In genomic region chr16:85634747-85635544, GRCh38 we compare ENCODE assay signal across 15 cellular contexts. TPM values are rescaled to one million over a fixed set of nuclear protein-coding genes. Genes with fewer than 3 reads are reported as not detected.
DNase-seq lines count a peak whose midpoint lies in the region; ATAC-seq and TF ChIP-seq lines count a peak whose summit lies in the region.
"Had no signal": no experiment of that assay in that cellular context is flagged by ENCODE, and none has a peak within 500 bp of the region (broad histone marks: within the 10 kb centered on the region; RNA-seq: fewer than 3 reads in every experiment).

No MANE protein-coding gene starts in this region.

- no peaks in the 10 kb centered on the region for H3K9me3 Mint-ChIP-seq in neural progenitor cell
- peaks cover 6% of the 10 kb centered on the region for H3K9me3 Mint-ChIP-seq in activated naive CD4-positive, alpha-beta T cell treated with anti-CD3 and anti-CD28 coated beads, Interleukin-2, amount 10 ng/mL, durations not matched to agents 7 days and 5 days
- H3K9me3 Mint-ChIP-seq: natural killer cell treated with Interleukin-12 subunit alpha and Interleukin-12 subunit beta and Interleukin-15 and Interleukin-18, amount 100 ng/mL, for 72 hours had no signal

- H3K36me3 ChIP-seq in body of pancreas (replicated peaks in 1 of 2; ENCODE audit: insufficient read depth in 1 of 2, low read depth in 2 of 2): no peaks in the 10 kb centered on the region
- H3K36me3 ChIP-seq in neural progenitor cell: no peaks in the 10 kb centered on the region
- H3K36me3 ChIP-seq: transverse colon had no signal

- peaks cover 96% of the 10 kb centered on the region for H3K4me1 ChIP-seq in body of pancreas
- H3K4me1 ChIP-seq in neural progenitor cell: peaks cover 3% of the 10 kb centered on the region

- no peak overlapping the region for H3K4me3 ChIP-seq in HFF-Myc (replicated peaks; ENCODE audit: low read depth, low read length)
- H3K4me3 ChIP-seq in body of pancreas: no peak overlapping the region
- H3K4me3 ChIP-seq in neural progenitor cell: no peak overlapping the region
- H3K4me3 ChIP-seq: left lung, transverse colon had no signal

- H3K27me3 ChIP-seq in body of pancreas (no peaks in the 10 kb centered on the region), neural progenitor cell (no peaks in the 10 kb centered on the region)
- H3K27me3 ChIP-seq: left lung, transverse colon had no signal

- H3K27ac ChIP-seq in body of pancreas: peak overlapping the region; percentile 74 to 81 (median 76)
- H3K27ac ChIP-seq in neural progenitor cell: no peak overlapping the region
- H3K27ac ChIP-seq: KMS-11, left lung, transverse colon had no signal

- peak; percentile 33 for TF ChIP-seq CTCF in HFF-Myc (IDR thresholded peaks at IDR 0.05; ENCODE audit: low read depth, low read length, missing control alignments)
- TF ChIP-seq CTCF in body of pancreas (IDR thresholded peaks at IDR 0.05): peak in 3 of 7 experiments; percentile 15 to 31 (median 26)
- TF ChIP-seq CTCF in neural progenitor cell (IDR thresholded peaks at IDR 0.05): peak; percentile 54

- no peak overlapping the region for H3K4me2 ChIP-seq in neural progenitor cell
- H3K4me2 ChIP-seq: KMS-11 had no signal

- CTCF ChIA-PET in activated naive CD4-positive, alpha-beta T cell treated with anti-CD3 and anti-CD28 coated beads, Interleukin-2, amount 10 ng/mL, durations not matched to agents 7 days and 5 days (lab: Charles Lee): interaction anchor here (1.4 kb wide), 1 partner anchor 18 kb away, joined by 4 read pairs; no protein-coding TSS in a partner anchor

- TF ChIP-seq POLR2A in body of pancreas (IDR thresholded peaks at IDR 0.05): no peak

- H3K9ac ChIP-seq in neural progenitor cell: no peak overlapping the region
- H3K9ac ChIP-seq: KMS-11 had no signal

- peaks cover 4% of the 10 kb centered on the region for H3K27me3 Mint-ChIP-seq in neural progenitor cell (ENCODE audit: insufficient read depth, low read depth)
- no peaks in the 10 kb centered on the region for H3K27me3 Mint-ChIP-seq in activated naive CD4-positive, alpha-beta T cell treated with anti-CD3 and anti-CD28 coated beads, Interleukin-2, amount 10 ng/mL, durations not matched to agents 7 days and 5 days
- H3K27me3 Mint-ChIP-seq: activated CD8-positive, alpha-beta memory T cell treated with anti-CD3 and anti-CD28 coated beads, Interleukin-2, amount 10 ng/mL, durations not matched to agents 7 days and 5 days; natural killer cell treated with Interleukin-12 subunit alpha and Interleukin-12 subunit beta and Interleukin-15 and Interleukin-18, amount 100 ng/mL, for 72 hours had no signal

- peaks cover 5% of the 10 kb centered on the region for H3K4me1 Mint-ChIP-seq in neural progenitor cell
- no peaks in the 10 kb centered on the region for H3K4me1 Mint-ChIP-seq in activated naive CD4-positive, alpha-beta T cell treated with anti-CD3 and anti-CD28 coated beads, Interleukin-2, amount 10 ng/mL, durations not matched to agents 7 days and 5 days
- H3K4me1 Mint-ChIP-seq: activated CD8-positive, alpha-beta memory T cell treated with anti-CD3 and anti-CD28 coated beads, Interleukin-2, amount 10 ng/mL, durations not matched to agents 7 days and 5 days had no signal

- H2AFZ ChIP-seq in neural progenitor cell (replicated peaks): no peak overlapping the region

- DNase-seq in DMS53 (lab: John Stamatoyannopoulos, UW) (peak; percentile 53), DMS53 treated with DMSO at 0.1 percent for 48 hours (lab: John Stamatoyannopoulos, UW; ENCODE audit: unreplicated experiment) (no peak), HFF-Myc (ENCODE audit: extremely low read depth, low read depth) (no peak), body of pancreas (no peak), neural progenitor cell (ENCODE audit: low spot score) (no peak)
- DNase-seq in activated naive CD4-positive, alpha-beta T cell treated with anti-CD3 and anti-CD28 coated beads, Interleukin-2, amount 10 ng/mL, durations not matched to agents 7 days and 5 days: no peak
- DNase-seq: activated CD8-positive, alpha-beta memory T cell treated with anti-CD3 and anti-CD28 coated beads, Interleukin-2, amount 10 ng/mL, durations not matched to agents 7 days and 5 days; left lung; NCI-H2171 treated with DMSO at 0.1 percent for 48 hours; SHP77; transverse colon had no signal

- H3K4me3 Mint-ChIP-seq in neural progenitor cell: no peak overlapping the region
- no peak overlapping the region for H3K4me3 Mint-ChIP-seq in activated naive CD4-positive, alpha-beta T cell treated with anti-CD3 and anti-CD28 coated beads, Interleukin-2, amount 10 ng/mL, durations not matched to agents 7 days and 5 days
- H3K4me3 Mint-ChIP-seq: activated CD8-positive, alpha-beta memory T cell treated with anti-CD3 and anti-CD28 coated beads, Interleukin-2, amount 10 ng/mL, durations not matched to agents 7 days and 5 days; natural killer cell treated with Interleukin-12 subunit alpha and Interleukin-12 subunit beta and Interleukin-15 and Interleukin-18, amount 100 ng/mL, for 72 hours had no signal

- peaks cover 82% of the 10 kb centered on the region for H3K79me2 ChIP-seq in neural progenitor cell (ENCODE audit: low read depth)

- H4K20me1 ChIP-seq in neural progenitor cell (ENCODE audit: low read depth): peaks cover 26% of the 10 kb centered on the region

- 38 to 66% methylated on average over 4 to 24 of the region's 24 CpGs for WGBS in body of pancreas, 2 donors

- H3K9me3 ChIP-seq in body of pancreas (no peaks in the 10 kb centered on the region), neural progenitor cell (ENCODE audit: low read depth) (no peaks in the 10 kb centered on the region)
- H3K9me3 ChIP-seq: transverse colon had no signal

- H3F3A ChIP-seq in neural progenitor cell (ENCODE audit: low read depth): no peaks in the 10 kb centered on the region

- H3K27ac Mint-ChIP-seq in neural progenitor cell: no peak overlapping the region
- H3K27ac Mint-ChIP-seq in activated naive CD4-positive, alpha-beta T cell treated with anti-CD3 and anti-CD28 coated beads, Interleukin-2, amount 10 ng/mL, durations not matched to agents 7 days and 5 days: no peak overlapping the region
- H3K27ac Mint-ChIP-seq: activated CD8-positive, alpha-beta memory T cell treated with anti-CD3 and anti-CD28 coated beads, Interleukin-2, amount 10 ng/mL, durations not matched to agents 7 days and 5 days; natural killer cell treated with Interleukin-12 subunit alpha and Interleukin-12 subunit beta and Interleukin-15 and Interleukin-18, amount 100 ng/mL, for 72 hours had no signal

- ATAC-seq in body of pancreas: no peak
- no peak for ATAC-seq in GM21786 (IDR thresholded peaks at IDR 0.05; ENCODE audit: unreplicated experiment)
- no peak for ATAC-seq in GM18870 (IDR thresholded peaks at IDR 0.05; ENCODE audit: unreplicated experiment)
- ATAC-seq: activated CD8-positive, alpha-beta memory T cell treated with anti-CD3 and anti-CD28 coated beads, Interleukin-2, amount 10 ng/mL, durations not matched to agents 7 days and 5 days; left lung had no signal

- no peaks in the 10 kb centered on the region for H3K36me3 Mint-ChIP-seq in neural progenitor cell
- peaks cover under 1% of the 10 kb centered on the region for H3K36me3 Mint-ChIP-seq in activated naive CD4-positive, alpha-beta T cell treated with anti-CD3 and anti-CD28 coated beads, Interleukin-2, amount 10 ng/mL, durations not matched to agents 7 days and 5 days
- H3K36me3 Mint-ChIP-seq: natural killer cell treated with Interleukin-12 subunit alpha and Interleukin-12 subunit beta and Interleukin-15 and Interleukin-18, amount 100 ng/mL, for 72 hours had no signal

- intact Hi-C loops in body of pancreas (cut with DNase I): no loop called here

RNA-seq across cellular contexts. Expression of gene GSE1, which starts 21.8 kb away (rescaled TPM):
- total RNA-seq in body of pancreas (100 to 1,000 TPM in 1 of 2 donors, 10 to 100 TPM in 1; 76.5 to 221 TPM), neural progenitor cell (ENCODE audit: low replicate concordance) (7.7 and 20.4 TPM in 2 replicates)

RNA-seq across cellular contexts. Expression of gene GINS2, which starts 53.8 kb away (rescaled TPM):
- total RNA-seq in body of pancreas (under 1 TPM; 0.26 to 0.33 TPM), neural progenitor cell (ENCODE audit: low replicate concordance) (47.9 and 51.9 TPM in 2 replicates)

Comparison
In these comparisons a context has a peak if more than half of its experiments do, and no peak if none do; other contexts are left out.
1. RNA of gene GINS2, which starts 53.8 kb away (total RNA-seq): 47.9 to 51.9 TPM in neural progenitor cell; 0.26 to 0.33 TPM in body of pancreas; every median in the first group is over 10 times any median in the second.